27 cellular contexts compared by ENCODE assay signal in the genomic region with DNA sequence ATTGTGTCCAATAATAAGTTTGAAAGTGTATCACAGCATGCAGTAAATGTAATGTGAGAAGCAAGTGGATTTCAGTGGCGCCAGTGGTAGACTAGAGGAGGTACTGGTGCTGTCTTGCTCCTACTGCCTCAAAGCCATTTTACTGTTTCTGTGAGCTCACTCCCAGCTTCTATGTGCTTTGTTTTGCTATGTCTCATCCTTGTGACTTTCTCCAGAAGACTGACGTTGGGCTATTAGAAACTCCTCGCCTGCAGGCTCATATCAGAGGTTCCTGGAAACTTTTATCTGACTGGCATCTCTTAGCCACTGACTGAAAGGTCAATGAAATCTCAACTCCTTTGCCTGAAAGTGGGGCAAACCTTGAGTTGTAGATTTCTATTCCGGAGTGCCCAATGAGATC.
"Had no signal": no experiment of that assay in that cellular context is flagged by ENCODE, and none has a peak within 500 bp of the region (broad histone marks: within the 10 kb centered on the region; RNA-seq: fewer than 3 reads in every experiment).

No MANE protein-coding gene starts in this region.

- H3K4me3 Mint-ChIP-seq: activated CD4-positive, alpha-beta memory T cell treated with anti-CD3 and anti-CD28 coated beads, Interleukin-2, amount 10 ng/mL, durations not matched to agents 7 days and 5 days; activated CD8-positive, alpha-beta memory T cell treated with anti-CD3 and anti-CD28 coated beads, Interleukin-2, amount 10 ng/mL, durations not matched to agents 7 days and 5 days; activated naive CD4-positive, alpha-beta T cell treated with anti-CD3 and anti-CD28 coated beads, Interleukin-2, amount 10 ng/mL, durations not matched to agents 7 days and 5 days; activated naive CD8-positive, alpha-beta T cell; activated naive CD8-positive, alpha-beta T cell treated with anti-CD3 and anti-CD28 coated beads, Interleukin-2, amount 50 U/mL, for 24 hours; brain had no signal

- H2AFZ ChIP-seq: PC-9 had no signal

- H3K4me2 ChIP-seq: PC-9 had no signal

- H3K4me3 ChIP-seq: PC-9 had no signal

- H3K27ac ChIP-seq: PC-9, WERI-Rb-1 had no signal

- DNase-seq: activated CD4-positive, alpha-beta memory T cell treated with anti-CD3 and anti-CD28 coated beads, Interleukin-2, amount 10 ng/mL, durations not matched to agents 7 days and 5 days; activated CD4-positive, alpha-beta T cell treated with anti-CD3 and anti-CD28 coated beads for 1 hour; activated CD4-positive, alpha-beta T cell treated with anti-CD3 and anti-CD28 coated beads for 48 hours; activated CD4-positive, CD25-positive, alpha-beta regulatory T cell; activated CD8-positive, alpha-beta memory T cell treated with anti-CD3 and anti-CD28 coated beads for 24 hours; activated CD8-positive, alpha-beta memory T cell treated with anti-CD3 and anti-CD28 coated beads, Interleukin-2, amount 10 ng/mL, durations not matched to agents 7 days and 5 days; activated CD8-positive, alpha-beta memory T cell treated with anti-CD3 and anti-CD28 coated beads, Interleukin-2, amount 50 U/mL, for 48 hours; activated effector memory CD4-positive, alpha-beta T cell treated with Interleukin-2 at 50 U/mL for 16 hours; activated naive CD4-positive, alpha-beta T cell treated with anti-CD3 and anti-CD28 coated beads, Interleukin-2, amount 10 ng/mL, durations not matched to agents 7 days and 5 days; activated naive CD8-positive, alpha-beta T cell treated with anti-CD3 and anti-CD28 coated beads, Interleukin-2, amount 50 U/mL, for 24 hours; activated T-cell treated with anti-CD3 and anti-CD28 coated beads, Interleukin-2, amount 50 U/mL, for 48 hours; anterior cingulate cortex; central memory CD4-positive, alpha-beta T cell; NCI-H1105; NCI-H1417 treated with DMSO at 0.1 percent for 48 hours; NCI-H187 treated with DMSO at 0.1 percent for 48 hours; NCI-H2081; NCI-H345; NCI-H526; NCI-H748 treated with DMSO at 0.1 percent for 48 hours; NK-92 treated with Interleukin-12 subunit alpha and Interleukin-12 subunit beta, amount 100 ng/mL, for 24 hours; PC-9; Right ventricle myocardium superior; T1000; WERI-Rb-1 had no signal

- H3K36me3 Mint-ChIP-seq: activated CD8-positive, alpha-beta memory T cell treated with anti-CD3 and anti-CD28 coated beads, Interleukin-2, amount 10 ng/mL, durations not matched to agents 7 days and 5 days; activated naive CD4-positive, alpha-beta T cell treated with anti-CD3 and anti-CD28 coated beads, Interleukin-2, amount 10 ng/mL, durations not matched to agents 7 days and 5 days; activated naive CD8-positive, alpha-beta T cell; brain had no signal

- ATAC-seq: activated CD8-positive, alpha-beta memory T cell treated with anti-CD3 and anti-CD28 coated beads, Interleukin-2, amount 10 ng/mL, durations not matched to agents 7 days and 5 days; activated naive CD8-positive, alpha-beta T cell treated with anti-CD3 and anti-CD28 coated beads, Interleukin-2, amount 50 U/mL, for 24 hours had no signal

- H3K4me1 Mint-ChIP-seq: activated CD4-positive, alpha-beta memory T cell treated with anti-CD3 and anti-CD28 coated beads, Interleukin-2, amount 10 ng/mL, durations not matched to agents 7 days and 5 days; activated CD8-positive, alpha-beta memory T cell treated with anti-CD3 and anti-CD28 coated beads, Interleukin-2, amount 10 ng/mL, durations not matched to agents 7 days and 5 days; activated naive CD4-positive, alpha-beta T cell treated with anti-CD3 and anti-CD28 coated beads, Interleukin-2, amount 10 ng/mL, durations not matched to agents 7 days and 5 days; activated naive CD8-positive, alpha-beta T cell treated with anti-CD3 and anti-CD28 coated beads, Interleukin-2, amount 50 U/mL, for 24 hours; brain had no signal

- H3K36me3 ChIP-seq: WERI-Rb-1 had no signal

- H3K27ac Mint-ChIP-seq: activated CD4-positive, alpha-beta memory T cell treated with anti-CD3 and anti-CD28 coated beads, Interleukin-2, amount 10 ng/mL, durations not matched to agents 7 days and 5 days; activated CD8-positive, alpha-beta memory T cell treated with anti-CD3 and anti-CD28 coated beads, Interleukin-2, amount 10 ng/mL, durations not matched to agents 7 days and 5 days; activated naive CD8-positive, alpha-beta T cell; activated naive CD8-positive, alpha-beta T cell treated with anti-CD3 and anti-CD28 coated beads, Interleukin-2, amount 50 U/mL, for 24 hours; brain had no signal

- H3K27me3 Mint-ChIP-seq: activated CD4-positive, alpha-beta memory T cell treated with anti-CD3 and anti-CD28 coated beads, Interleukin-2, amount 10 ng/mL, durations not matched to agents 7 days and 5 days; activated CD8-positive, alpha-beta memory T cell treated with anti-CD3 and anti-CD28 coated beads, Interleukin-2, amount 10 ng/mL, durations not matched to agents 7 days and 5 days; activated naive CD4-positive, alpha-beta T cell treated with anti-CD3 and anti-CD28 coated beads, Interleukin-2, amount 10 ng/mL, durations not matched to agents 7 days and 5 days; activated naive CD8-positive, alpha-beta T cell; activated naive CD8-positive, alpha-beta T cell treated with anti-CD3 and anti-CD28 coated beads, Interleukin-2, amount 50 U/mL, for 24 hours; brain had no signal
